ENCODE assay signal across 1 cellular context in genomic region chr2:10329584-10329879, GRCh38.
TF ChIP-seq lines count a peak whose summit lies in the region.

No MANE protein-coding gene starts in this region.

TF ChIP-seq in HCT116, 20 proteins besides CTCF, POLR2A, EP300 and RAD21 (continued from another document):
- TF ChIP-seq, protein P1, sequence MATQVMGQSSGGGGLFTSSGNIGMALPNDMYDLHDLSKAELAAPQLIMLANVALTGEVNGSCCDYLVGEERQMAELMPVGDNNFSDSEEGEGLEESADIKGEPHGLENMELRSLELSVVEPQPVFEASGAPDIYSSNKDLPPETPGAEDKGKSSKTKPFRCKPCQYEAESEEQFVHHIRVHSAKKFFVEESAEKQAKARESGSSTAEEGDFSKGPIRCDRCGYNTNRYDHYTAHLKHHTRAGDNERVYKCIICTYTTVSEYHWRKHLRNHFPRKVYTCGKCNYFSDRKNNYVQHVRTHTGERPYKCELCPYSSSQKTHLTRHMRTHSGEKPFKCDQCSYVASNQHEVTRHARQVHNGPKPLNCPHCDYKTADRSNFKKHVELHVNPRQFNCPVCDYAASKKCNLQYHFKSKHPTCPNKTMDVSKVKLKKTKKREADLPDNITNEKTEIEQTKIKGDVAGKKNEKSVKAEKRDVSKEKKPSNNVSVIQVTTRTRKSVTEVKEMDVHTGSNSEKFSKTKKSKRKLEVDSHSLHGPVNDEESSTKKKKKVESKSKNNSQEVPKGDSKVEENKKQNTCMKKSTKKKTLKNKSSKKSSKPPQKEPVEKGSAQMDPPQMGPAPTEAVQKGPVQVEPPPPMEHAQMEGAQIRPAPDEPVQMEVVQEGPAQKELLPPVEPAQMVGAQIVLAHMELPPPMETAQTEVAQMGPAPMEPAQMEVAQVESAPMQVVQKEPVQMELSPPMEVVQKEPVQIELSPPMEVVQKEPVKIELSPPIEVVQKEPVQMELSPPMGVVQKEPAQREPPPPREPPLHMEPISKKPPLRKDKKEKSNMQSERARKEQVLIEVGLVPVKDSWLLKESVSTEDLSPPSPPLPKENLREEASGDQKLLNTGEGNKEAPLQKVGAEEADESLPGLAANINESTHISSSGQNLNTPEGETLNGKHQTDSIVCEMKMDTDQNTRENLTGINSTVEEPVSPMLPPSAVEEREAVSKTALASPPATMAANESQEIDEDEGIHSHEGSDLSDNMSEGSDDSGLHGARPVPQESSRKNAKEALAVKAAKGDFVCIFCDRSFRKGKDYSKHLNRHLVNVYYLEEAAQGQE (IDR thresholded peaks at IDR 0.05; ENCODE audit: low read depth): no peak
- TF ChIP-seq, protein P2, sequence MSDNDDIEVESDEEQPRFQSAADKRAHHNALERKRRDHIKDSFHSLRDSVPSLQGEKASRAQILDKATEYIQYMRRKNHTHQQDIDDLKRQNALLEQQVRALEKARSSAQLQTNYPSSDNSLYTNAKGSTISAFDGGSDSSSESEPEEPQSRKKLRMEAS (IDR thresholded peaks at IDR 0.05): no peak
- no peak for TF ChIP-seq JUND (IDR thresholded peaks at IDR 0.05)
- no peak for TF ChIP-seq CEBPB (IDR thresholded peaks at IDR 0.05; ENCODE audit: low read depth)
- TF ChIP-seq, protein P3, sequence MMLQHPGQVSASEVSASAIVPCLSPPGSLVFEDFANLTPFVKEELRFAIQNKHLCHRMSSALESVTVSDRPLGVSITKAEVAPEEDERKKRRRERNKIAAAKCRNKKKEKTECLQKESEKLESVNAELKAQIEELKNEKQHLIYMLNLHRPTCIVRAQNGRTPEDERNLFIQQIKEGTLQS (IDR thresholded peaks at IDR 0.05): no peak
- TF ChIP-seq ZNF274 (IDR thresholded peaks at IDR 0.05; ENCODE audit: low read depth, low read length): no peak
- no peak for TF ChIP-seq TCF7L2 (IDR thresholded peaks at IDR 0.05; ENCODE audit: borderline replicate concordance, extremely low read depth, insufficient read depth, insufficient read length)
- TF ChIP-seq FOSL1 (IDR thresholded peaks at IDR 0.05; ENCODE audit: low read depth): no peak
TF ChIP-seq in HCT116: peak in this region for 0.
